Comparison of ENCODE assay signal across 1 cellular context in the genomic region with DNA sequence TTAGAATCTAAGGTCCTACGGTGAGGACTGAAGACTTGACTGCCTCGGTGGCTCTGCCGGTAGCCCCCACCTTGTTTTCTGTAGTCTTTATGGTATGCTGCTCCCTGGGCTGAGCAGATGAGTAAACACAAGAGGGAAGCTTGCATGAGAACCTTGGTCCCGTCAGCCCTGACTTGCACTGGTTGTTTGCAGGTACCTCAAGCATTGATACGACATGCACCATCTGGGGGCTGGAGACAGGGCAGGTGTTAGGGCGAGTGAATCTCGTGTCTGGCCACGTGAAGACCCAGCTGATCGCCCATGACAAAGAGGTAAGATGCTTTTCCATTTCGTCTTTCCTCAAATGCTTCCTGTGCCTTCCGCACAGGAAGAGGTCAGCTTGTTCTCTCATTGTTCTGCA.
A peak's percentile ranks its signal among the peaks of the same experiment; 100 is the strongest.
TF ChIP-seq lines count a peak whose summit lies in the region.

No MANE protein-coding gene starts in this region.

TF ChIP-seq in HepG2, 621 proteins besides CTCF, POLR2A, EP300 and RAD21 (continued from another document and continues in another):
- TF ChIP-seq, protein P1, sequence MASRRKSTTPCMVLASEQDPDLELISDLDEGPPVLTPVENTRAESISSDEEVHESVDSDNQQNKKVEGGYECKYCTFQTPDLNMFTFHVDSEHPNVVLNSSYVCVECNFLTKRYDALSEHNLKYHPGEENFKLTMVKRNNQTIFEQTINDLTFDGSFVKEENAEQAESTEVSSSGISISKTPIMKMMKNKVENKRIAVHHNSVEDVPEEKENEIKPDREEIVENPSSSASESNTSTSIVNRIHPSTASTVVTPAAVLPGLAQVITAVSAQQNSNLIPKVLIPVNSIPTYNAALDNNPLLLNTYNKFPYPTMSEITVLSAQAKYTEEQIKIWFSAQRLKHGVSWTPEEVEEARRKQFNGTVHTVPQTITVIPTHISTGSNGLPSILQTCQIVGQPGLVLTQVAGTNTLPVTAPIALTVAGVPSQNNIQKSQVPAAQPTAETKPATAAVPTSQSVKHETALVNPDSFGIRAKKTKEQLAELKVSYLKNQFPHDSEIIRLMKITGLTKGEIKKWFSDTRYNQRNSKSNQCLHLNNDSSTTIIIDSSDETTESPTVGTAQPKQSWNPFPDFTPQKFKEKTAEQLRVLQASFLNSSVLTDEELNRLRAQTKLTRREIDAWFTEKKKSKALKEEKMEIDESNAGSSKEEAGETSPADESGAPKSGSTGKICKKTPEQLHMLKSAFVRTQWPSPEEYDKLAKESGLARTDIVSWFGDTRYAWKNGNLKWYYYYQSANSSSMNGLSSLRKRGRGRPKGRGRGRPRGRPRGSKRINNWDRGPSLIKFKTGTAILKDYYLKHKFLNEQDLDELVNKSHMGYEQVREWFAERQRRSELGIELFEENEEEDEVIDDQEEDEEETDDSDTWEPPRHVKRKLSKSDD (CRISPR knock-in tag; IDR thresholded peaks at IDR 0.05; ENCODE audit: low read depth) = 0 out of 2 replicates have a peak, but pooled peaks have one; percentile 50
- TF ChIP-seq HOXA3 (CRISPR knock-in tag; IDR thresholded peaks at IDR 0.05) (peak; percentile 67; the same call in 1 of the 2 replicates), GABPA (IDR thresholded peaks at IDR 0.05; ENCODE audit: low read depth, low read length) (no peak), GABPA (CRISPR knock-in tag; IDR thresholded peaks at IDR 0.05; ENCODE audit: low read depth) (no peak; the same call in 1 of the 2 replicates), DR1 (CRISPR knock-in tag; IDR thresholded peaks at IDR 0.05) (no peak), MBD4 (IDR thresholded peaks at IDR 0.05; ENCODE audit: borderline replicate concordance, low read length) (no peak), ZNF530 (CRISPR knock-in tag; IDR thresholded peaks at IDR 0.05; ENCODE audit: low read depth) (no peak), ZNF589 (CRISPR knock-in tag; conservative IDR thresholded peaks at IDR 0.05) (no peak), MYC (CRISPR knock-in tag; IDR thresholded peaks at IDR 0.05; ENCODE audit: borderline replicate concordance) (peak; percentile 70; the same call in 1 of the 2 replicates), ZMYM4 (CRISPR knock-in tag; IDR thresholded peaks at IDR 0.05) (peak; percentile 76), SRSF1 (optimal IDR thresholded peaks at IDR 0.05; ENCODE audit: low read depth, low read length) (no peak), ZNF460 (CRISPR knock-in tag; IDR thresholded peaks at IDR 0.05; ENCODE audit: borderline replicate concordance) (no peak; the same call in 1 of the 2 replicates), ZNF597 (CRISPR knock-in tag; IDR thresholded peaks at IDR 0.05) (no peak), TOPORS (CRISPR knock-in tag; IDR thresholded peaks at IDR 0.05) (no peak), ZNF446 (CRISPR knock-in tag; IDR thresholded peaks at IDR 0.05) (no peak), CBX5 (CRISPR knock-in tag; IDR thresholded peaks at IDR 0.05; ENCODE audit: borderline replicate concordance) (0 out of 2 replicates have a peak, but pooled peaks have one; percentile 55), AKAP8 (CRISPR knock-in tag; IDR thresholded peaks at IDR 0.05) (peak; percentile 43; the same call in 1 of the 2 replicates), SIX1 (CRISPR knock-in tag; IDR thresholded peaks at IDR 0.05; ENCODE audit: borderline replicate concordance) (no peak), ZFP36L2 (CRISPR knock-in tag; IDR thresholded peaks at IDR 0.05) (no peak), GATA4 (IDR thresholded peaks at IDR 0.05; ENCODE audit: borderline replicate concordance, low read depth) (no peak), ZNF562 (CRISPR knock-in tag; IDR thresholded peaks at IDR 0.05; ENCODE audit: borderline replicate concordance) (no peak), ZFX (CRISPR knock-in tag; IDR thresholded peaks at IDR 0.05; ENCODE audit: low read depth) (0 out of 2 replicates have a peak, but pooled peaks have one; percentile 12), CSRNP1 (CRISPR knock-in tag; IDR thresholded peaks at IDR 0.05) (no peak), RAD51 (IDR thresholded peaks at IDR 0.05; ENCODE audit: borderline replicate concordance) (no peak), E2F2 (CRISPR knock-in tag; IDR thresholded peaks at IDR 0.05; ENCODE audit: borderline replicate concordance) (no peak), MTA3 (CRISPR knock-in tag; IDR thresholded peaks at IDR 0.05) (no peak), SPEN (CRISPR knock-in tag; IDR thresholded peaks at IDR 0.05; ENCODE audit: low read depth) (no peak; the same call in 1 of the 2 replicates), SNAI1 (CRISPR knock-in tag; IDR thresholded peaks at IDR 0.05; ENCODE audit: borderline replicate concordance) (no peak; the same call in 1 of the 2 replicates), GZF1 (CRISPR knock-in tag; IDR thresholded peaks at IDR 0.05) (no peak), ZNF205 (CRISPR knock-in tag; IDR thresholded peaks at IDR 0.05) (no peak), FOXJ3 (CRISPR knock-in tag; IDR thresholded peaks at IDR 0.05; ENCODE audit: borderline replicate concordance) (no peak), THAP8 (CRISPR knock-in tag; IDR thresholded peaks at IDR 0.05; ENCODE audit: borderline replicate concordance) (no peak), NFRKB (IDR thresholded peaks at IDR 0.05) (no peak), XRCC5 (optimal IDR thresholded peaks at IDR 0.05; ENCODE audit: low read length) (no peak), ZNF670 (CRISPR knock-in tag; IDR thresholded peaks at IDR 0.05; ENCODE audit: borderline replicate concordance) (no peak), SNRNP70 (IDR thresholded peaks at IDR 0.05; ENCODE audit: low read depth, low read length) (no peak), ZBTB1 (CRISPR knock-in tag; IDR thresholded peaks at IDR 0.05; ENCODE audit: borderline replicate concordance) (no peak), MNT (IDR thresholded peaks at IDR 0.05) (peak; percentile 56), ZSCAN5A (CRISPR knock-in tag; IDR thresholded peaks at IDR 0.05; ENCODE audit: borderline replicate concordance) (no peak), ZNF230 (CRISPR knock-in tag; IDR thresholded peaks at IDR 0.05) (no peak), HOXD1 (CRISPR knock-in tag; IDR thresholded peaks at IDR 0.05) (no peak), ZNF253 (CRISPR knock-in tag; IDR thresholded peaks at IDR 0.05; ENCODE audit: borderline replicate concordance) (no peak), ZNF138 (CRISPR knock-in tag; IDR thresholded peaks at IDR 0.05; ENCODE audit: low read depth) (no peak)
- TF ChIP-seq, protein P2, sequence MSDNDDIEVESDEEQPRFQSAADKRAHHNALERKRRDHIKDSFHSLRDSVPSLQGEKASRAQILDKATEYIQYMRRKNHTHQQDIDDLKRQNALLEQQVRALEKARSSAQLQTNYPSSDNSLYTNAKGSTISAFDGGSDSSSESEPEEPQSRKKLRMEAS (IDR thresholded peaks at IDR 0.05) = peak; percentile 86
- TF ChIP-seq, protein P3, sequence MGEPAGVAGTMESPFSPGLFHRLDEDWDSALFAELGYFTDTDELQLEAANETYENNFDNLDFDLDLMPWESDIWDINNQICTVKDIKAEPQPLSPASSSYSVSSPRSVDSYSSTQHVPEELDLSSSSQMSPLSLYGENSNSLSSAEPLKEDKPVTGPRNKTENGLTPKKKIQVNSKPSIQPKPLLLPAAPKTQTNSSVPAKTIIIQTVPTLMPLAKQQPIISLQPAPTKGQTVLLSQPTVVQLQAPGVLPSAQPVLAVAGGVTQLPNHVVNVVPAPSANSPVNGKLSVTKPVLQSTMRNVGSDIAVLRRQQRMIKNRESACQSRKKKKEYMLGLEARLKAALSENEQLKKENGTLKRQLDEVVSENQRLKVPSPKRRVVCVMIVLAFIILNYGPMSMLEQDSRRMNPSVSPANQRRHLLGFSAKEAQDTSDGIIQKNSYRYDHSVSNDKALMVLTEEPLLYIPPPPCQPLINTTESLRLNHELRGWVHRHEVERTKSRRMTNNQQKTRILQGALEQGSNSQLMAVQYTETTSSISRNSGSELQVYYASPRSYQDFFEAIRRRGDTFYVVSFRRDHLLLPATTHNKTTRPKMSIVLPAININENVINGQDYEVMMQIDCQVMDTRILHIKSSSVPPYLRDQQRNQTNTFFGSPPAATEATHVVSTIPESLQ (CRISPR knock-in tag; conservative IDR thresholded peaks at IDR 0.05) = no peak
- TF ChIP-seq, protein P4, sequence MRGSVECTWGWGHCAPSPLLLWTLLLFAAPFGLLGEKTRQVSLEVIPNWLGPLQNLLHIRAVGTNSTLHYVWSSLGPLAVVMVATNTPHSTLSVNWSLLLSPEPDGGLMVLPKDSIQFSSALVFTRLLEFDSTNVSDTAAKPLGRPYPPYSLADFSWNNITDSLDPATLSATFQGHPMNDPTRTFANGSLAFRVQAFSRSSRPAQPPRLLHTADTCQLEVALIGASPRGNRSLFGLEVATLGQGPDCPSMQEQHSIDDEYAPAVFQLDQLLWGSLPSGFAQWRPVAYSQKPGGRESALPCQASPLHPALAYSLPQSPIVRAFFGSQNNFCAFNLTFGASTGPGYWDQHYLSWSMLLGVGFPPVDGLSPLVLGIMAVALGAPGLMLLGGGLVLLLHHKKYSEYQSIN (CRISPR knock-in tag; IDR thresholded peaks at IDR 0.05; ENCODE audit: borderline replicate concordance) = no peak
- TF ChIP-seq, protein P5, sequence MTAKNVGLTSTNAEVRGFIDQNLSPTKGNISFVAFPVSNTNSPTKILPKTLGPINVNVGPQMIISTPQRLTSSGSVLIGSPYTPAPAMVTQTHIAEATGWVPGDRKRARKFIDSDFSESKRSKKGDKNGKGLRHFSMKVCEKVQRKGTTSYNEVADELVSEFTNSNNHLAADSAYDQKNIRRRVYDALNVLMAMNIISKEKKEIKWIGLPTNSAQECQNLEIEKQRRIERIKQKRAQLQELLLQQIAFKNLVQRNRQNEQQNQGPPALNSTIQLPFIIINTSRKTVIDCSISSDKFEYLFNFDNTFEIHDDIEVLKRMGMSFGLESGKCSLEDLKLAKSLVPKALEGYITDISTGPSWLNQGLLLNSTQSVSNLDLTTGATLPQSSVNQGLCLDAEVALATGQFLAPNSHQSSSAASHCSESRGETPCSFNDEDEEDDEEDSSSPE (CRISPR knock-in tag; IDR thresholded peaks at IDR 0.05) = peak; percentile 47; the same call in 1 of the 2 replicates
- TF ChIP-seq, protein P6, sequence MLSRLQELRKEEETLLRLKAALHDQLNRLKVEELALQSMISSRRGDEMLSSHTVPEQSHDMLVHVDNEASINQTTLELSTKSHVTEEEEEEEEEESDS (CRISPR knock-in tag; IDR thresholded peaks at IDR 0.05; ENCODE audit: borderline replicate concordance) = no peak
- TF ChIP-seq, protein P7, sequence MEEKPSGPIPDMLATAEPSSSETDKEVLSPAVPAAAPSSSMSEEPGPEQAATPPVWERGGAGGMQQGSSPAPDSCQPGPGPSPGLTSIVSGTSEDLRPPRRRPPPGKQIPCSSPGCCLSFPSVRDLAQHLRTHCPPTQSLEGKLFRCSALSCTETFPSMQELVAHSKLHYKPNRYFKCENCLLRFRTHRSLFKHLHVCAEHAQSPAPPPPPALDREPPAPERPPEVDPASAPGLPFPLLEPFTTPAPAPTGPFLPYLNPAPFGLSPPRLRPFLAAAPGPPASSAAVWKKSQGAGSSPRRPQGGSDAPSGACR (CRISPR knock-in tag; IDR thresholded peaks at IDR 0.05) = no peak
